In genomic region chr2:15810451-15811150, GRCh38 we compare ENCODE assay signal across 1 cellular context.
TF ChIP-seq lines count a peak whose summit lies in the region.

No MANE protein-coding gene starts in this region.

TF ChIP-seq in IMR-90, 13 proteins besides CTCF, POLR2A, EP300 and RAD21 (continued from another document):
- TF ChIP-seq MAZ (IDR thresholded peaks at IDR 0.05; ENCODE audit: borderline replicate concordance, low read depth, low read length), result no peak
- TF ChIP-seq CHD1 (IDR thresholded peaks at IDR 0.05; ENCODE audit: low read depth, low read length), result no peak
- TF ChIP-seq CEBPB (IDR thresholded peaks at IDR 0.05; ENCODE audit: low read depth, low read length), result no peak
- TF ChIP-seq MXI1 (IDR thresholded peaks at IDR 0.05; ENCODE audit: borderline replicate concordance, low read depth, low read length), result no peak
- no peak for TF ChIP-seq MAFK (IDR thresholded peaks at IDR 0.05; ENCODE audit: low read depth, low read length)
- TF ChIP-seq, protein P1, sequence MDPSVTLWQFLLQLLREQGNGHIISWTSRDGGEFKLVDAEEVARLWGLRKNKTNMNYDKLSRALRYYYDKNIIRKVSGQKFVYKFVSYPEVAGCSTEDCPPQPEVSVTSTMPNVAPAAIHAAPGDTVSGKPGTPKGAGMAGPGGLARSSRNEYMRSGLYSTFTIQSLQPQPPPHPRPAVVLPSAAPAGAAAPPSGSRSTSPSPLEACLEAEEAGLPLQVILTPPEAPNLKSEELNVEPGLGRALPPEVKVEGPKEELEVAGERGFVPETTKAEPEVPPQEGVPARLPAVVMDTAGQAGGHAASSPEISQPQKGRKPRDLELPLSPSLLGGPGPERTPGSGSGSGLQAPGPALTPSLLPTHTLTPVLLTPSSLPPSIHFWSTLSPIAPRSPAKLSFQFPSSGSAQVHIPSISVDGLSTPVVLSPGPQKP (IDR thresholded peaks at IDR 0.05; ENCODE audit: borderline replicate concordance, low read depth, low read length), result no peak
- no peak for TF ChIP-seq NFE2L2 (IDR thresholded peaks at IDR 0.05; ENCODE audit: low read depth, low read length)
TF ChIP-seq in IMR-90: peak in this region for 0.
